ENCODE assay signal across 15 cellular contexts in genomic region chrX:129404670-129405008, GRCh38.
A peak's percentile ranks its signal among the peaks of the same experiment; 100 is the strongest.
DNase-seq lines count a peak whose midpoint lies in the region; ATAC-seq and TF ChIP-seq lines count a peak whose summit lies in the region.
"Had no signal": no experiment of that assay in that cellular context is flagged by ENCODE, and none has a peak within 500 bp of the region (broad histone marks: within the 10 kb centered on the region; RNA-seq: fewer than 3 reads in every experiment).

No MANE protein-coding gene starts in this region.

- H3K9me3 Mint-ChIP-seq in endodermal cell, result peaks cover 2% of the 10 kb centered on the region
- H3K9me3 Mint-ChIP-seq: CD8-positive, alpha-beta T cell had no signal

- no peak overlapping the region for H3K4me3 ChIP-seq in endodermal cell (ENCODE audit: low read length)

- no peak overlapping the region for H3K4me3 Mint-ChIP-seq in endodermal cell
- H3K4me3 Mint-ChIP-seq: CD14-positive monocyte; CD8-positive, alpha-beta T cell had no signal

- TF ChIP-seq CTCF in endodermal cell (conservative IDR thresholded peaks at IDR 0.05), result no peak

- ATAC-seq in GM21825 (IDR thresholded peaks at IDR 0.05; ENCODE audit: unreplicated experiment), result no peak
- no peak for ATAC-seq in GM18858 (IDR thresholded peaks at IDR 0.05; ENCODE audit: unreplicated experiment)
- ATAC-seq: CD8-positive, alpha-beta T cell had no signal

- peak overlapping the region; percentile 66 for H3K27ac ChIP-seq in endodermal cell (ENCODE audit: low read depth, low read length)

- H3K27me3 ChIP-seq in endodermal cell (ENCODE audit: control insufficient read depth, insufficient read depth, low read length, poor library complexity, severe bottlenecking), result no peaks in the 10 kb centered on the region
- H3K27me3 ChIP-seq: BE2C had no signal

- no peak overlapping the region for H3K9ac ChIP-seq in endodermal cell (ENCODE audit: extremely low read depth, low read length, poor library complexity, severe bottlenecking)

- H3K36me3 Mint-ChIP-seq in endodermal cell (ENCODE audit: low read depth), result peaks cover 2% of the 10 kb centered on the region
- H3K36me3 Mint-ChIP-seq: CD14-positive monocyte; CD8-positive, alpha-beta T cell had no signal

- H3K36me3 ChIP-seq in endodermal cell (ENCODE audit: control insufficient read depth, insufficient read depth, low read length), result no peaks in the 10 kb centered on the region
- H3K36me3 ChIP-seq: BE2C had no signal

- peaks cover 17% of the 10 kb centered on the region for H3K4me1 Mint-ChIP-seq in endodermal cell
- H3K4me1 Mint-ChIP-seq: CD14-positive monocyte had no signal

- DNase-seq in EH (ENCODE audit: low read depth), result peak; percentile 33
- peak; percentile 14 for DNase-seq in NCI-H460 (ENCODE audit: extremely low read depth, low read depth)
- no peak for DNase-seq in endodermal cell
- no peak for DNase-seq in NCI-H345 treated with DMSO at 0.1 percent for 48 hours (lab: John Stamatoyannopoulos, UW; ENCODE audit: unreplicated experiment)
- no peak for DNase-seq in stimulated activated CD4-positive, alpha-beta T cell treated with anti-CD3 and anti-CD28 coated beads, Interleukin-15, amount 100 ng/mL, for 24 hours
- DNase-seq: BE2C; CD8-positive, alpha-beta T cell; COR-L47; DMS53; HCEC 1CT; IMR-90; KBM-7 had no signal

- WGBS in endodermal cell (ENCODE audit: insufficient coverage in 1 of 2, insufficient read length in 1 of 2), 2 experiments, result 67 to 84% methylated on average over 2 of the region's 2 CpGs

- H3K4me1 ChIP-seq in endodermal cell (ENCODE audit: control insufficient read depth, insufficient read depth, low read length), result no peaks in the 10 kb centered on the region
- H3K4me1 ChIP-seq: BE2C had no signal

- H3K9me3 ChIP-seq in endodermal cell (ENCODE audit: control insufficient read depth, low read length), result no peaks in the 10 kb centered on the region
- H3K9me3 ChIP-seq: BE2C had no signal

- no peaks in the 10 kb centered on the region for H3K27me3 Mint-ChIP-seq in endodermal cell (ENCODE audit: insufficient read depth)

- H3K27ac Mint-ChIP-seq in endodermal cell, result peak overlapping the region; percentile 35
- H3K27ac Mint-ChIP-seq: CD14-positive monocyte; CD8-positive, alpha-beta T cell had no signal

Comparison
In these comparisons a context has a peak if more than half of its experiments do, and no peak if none do; other contexts are left out.
1. DNase-seq: peak in EH (single experiment) and NCI-H460 (single experiment); none in endodermal cell (single experiment), NCI-H345 treated with DMSO at 0.1 percent for 48 hours (single experiment) and stimulated activated CD4-positive, alpha-beta T cell treated with anti-CD3 and anti-CD28 coated beads, Interleukin-15, amount 100 ng/mL, for 24 hours (single experiment).